Comparison of ENCODE assay signal across 8 cellular contexts in the genomic region with DNA sequence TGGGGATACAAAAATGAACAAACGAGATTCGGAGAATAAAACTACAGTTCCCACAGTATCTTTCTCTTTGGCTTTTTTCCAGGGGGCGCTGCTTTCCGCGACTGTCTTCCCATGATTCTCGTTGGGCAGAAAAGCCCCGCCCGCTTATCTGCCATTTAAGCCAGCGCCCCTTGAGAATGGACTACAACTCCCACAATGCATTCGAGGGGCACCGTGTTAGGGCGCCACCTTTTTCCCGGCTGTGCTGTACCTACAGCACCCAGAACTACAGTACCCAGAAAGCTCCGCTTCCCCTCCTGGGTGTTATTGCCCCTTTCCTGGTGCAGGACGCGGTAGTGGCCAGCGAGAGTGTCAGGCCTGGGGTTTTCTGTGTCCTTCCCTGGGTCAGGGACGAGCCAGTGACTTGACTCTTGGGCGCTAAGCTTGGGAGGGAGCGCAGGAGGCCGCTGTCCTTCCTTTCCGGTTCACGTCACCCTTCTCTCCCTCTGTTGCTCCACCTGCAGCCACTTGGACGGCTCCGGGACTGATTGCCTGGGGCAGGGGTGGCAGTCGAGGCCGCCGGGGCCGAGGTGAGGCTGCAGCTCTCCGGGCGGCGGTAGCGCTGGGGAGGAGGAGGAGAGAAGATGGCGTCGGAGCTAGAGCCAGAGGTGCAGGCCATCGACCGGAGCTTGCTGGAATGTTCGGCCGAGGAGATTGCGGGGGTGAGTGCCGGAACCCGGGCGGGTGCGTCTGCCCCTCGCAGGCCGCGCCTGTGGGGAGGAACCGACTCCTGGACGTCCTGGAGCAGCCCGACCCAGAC. TPM values are rescaled to one million over a fixed set of nuclear protein-coding genes. Genes with fewer than 3 reads are reported as not detected.
A peak's percentile ranks its signal among the peaks of the same experiment; 100 is the strongest.
DNase-seq lines count a peak whose midpoint lies in the region; ATAC-seq, FAIRE-seq and TF ChIP-seq lines count a peak whose summit lies in the region.

A gene (plus strand): TSS at position 333 of the 799 bp plus-strand sequence. CDS start 291 bp downstream, at position 624.

- peaks cover 33 to 35% of the 10 kb centered on the region in 2 donors for H3K4me1 Mint-ChIP-seq in natural killer cell

- intact Hi-C loops in natural killer cell (cut with micrococcal nuclease): no loop called here

- TF ChIP-seq POLR2A in H54 (IDR thresholded peaks at IDR 0.05; ENCODE audit: low read depth, low read length): peak; percentile 87
- peak; percentile 86 for TF ChIP-seq POLR2A in Raji (IDR thresholded peaks at IDR 0.05; ENCODE audit: insufficient read depth, low read depth, low read length)

- H3K9ac ChIP-seq in ES-I3 (ENCODE audit: low read depth, low read length): peak within 1 kb of the TSS; percentile 83
- peak within 1 kb of the TSS; percentile 88 for H3K9ac ChIP-seq in Loucy (ENCODE audit: low read depth, low read length, poor library complexity, severe bottlenecking)

- no peaks in the 10 kb centered on the region for H3K27me3 ChIP-seq in Loucy (ENCODE audit: insufficient read depth, low read length, poor library complexity, severe bottlenecking)

- no peaks in the 10 kb centered on the region for H3K9me3 Mint-ChIP-seq in natural killer cell

- peak; percentile 95 for FAIRE-seq in H54 (lab: Jason Lieb, UNC)

- H3K9me3 ChIP-seq in ES-I3 (ENCODE audit: control insufficient read depth, insufficient read depth, low read length): no peaks in the 10 kb centered on the region
- H3K9me3 ChIP-seq in Loucy (ENCODE audit: insufficient read depth, low read depth, low read length): no peaks in the 10 kb centered on the region

- no peaks in the 10 kb centered on the region for H3K9me2 ChIP-seq in Loucy (replicated peaks; ENCODE audit: low read depth, low read length)

- no peaks in the 10 kb centered on the region for H3F3A ChIP-seq in Loucy (ENCODE audit: low read depth)

- H3K4me3 ChIP-seq in Loucy (ENCODE audit: low read length, poor library complexity, severe bottlenecking): peak within 1 kb of the TSS; percentile 79

- H3K36me3 Mint-ChIP-seq in natural killer cell: no peaks in the 10 kb centered on the region

- no peaks in the 10 kb centered on the region for H3K36me3 ChIP-seq in ES-I3 (ENCODE audit: insufficient read depth, low read length)
- no peaks in the 10 kb centered on the region for H3K36me3 ChIP-seq in Loucy (ENCODE audit: insufficient read depth, low read length)

- H2AFZ ChIP-seq in Loucy (ENCODE audit: low read length): peak within 1 kb of the TSS; percentile 83

- peak within 1 kb of the TSS; percentile 99 for H3K4me2 ChIP-seq in Loucy (ENCODE audit: low read depth, low read length, poor library complexity, severe bottlenecking)

- peaks cover 15% of the 10 kb centered on the region for H4K20me1 ChIP-seq in Loucy (ENCODE audit: insufficient read depth, low read length, poor library complexity, severe bottlenecking)

- DNase-seq in H54 (ENCODE audit: insufficient read length, low spot score) (peak; percentile 84), fibroblast of peridontal ligament (ENCODE audit: extremely low read depth) (peak; percentile 99), natural killer cell (peak; percentile 61)
- peak; percentile 89 for DNase-seq in activated T-helper 9 cell treated with anti-CD3 and anti-CD28 coated beads, Interleukin-2, amount 50 U/mL, for 16 hours (ENCODE audit: low read depth)
- peak; percentile 93 for DNase-seq in stimulated activated naive CD4-positive, alpha-beta T cell treated with Interleukin-2 at 50 U/mL for 16 hours (lab: John Stamatoyannopoulos, UW)

- H3K4me3 Mint-ChIP-seq in natural killer cell: peak within 1 kb of the TSS; percentile 91

- H3K4me1 ChIP-seq in ES-I3 (ENCODE audit: insufficient read depth, low read length) (no peaks in the 10 kb centered on the region), Loucy (ENCODE audit: insufficient read depth, low read length, poor library complexity, severe bottlenecking) (peaks cover 25% of the 10 kb centered on the region)

- H3K27ac Mint-ChIP-seq in natural killer cell: peak within 1 kb of the TSS; percentile 87 to 93

- peaks cover 0 to 3% of the 10 kb centered on the region in 2 donors for H3K27me3 Mint-ChIP-seq in natural killer cell (ENCODE audit: low read depth in 2 of 2)

- peaks cover 49% of the 10 kb centered on the region for H3K79me2 ChIP-seq in Loucy (ENCODE audit: insufficient read depth, low read length)

- ATAC-seq in natural killer cell: peak; percentile 86 to 96 (median 94)

- TF ChIP-seq CTCF in Loucy (conservative IDR thresholded peaks at IDR 0.05; ENCODE audit: low read length): peak; percentile 33; the same call in 1 of the 2 replicates
- no peak for TF ChIP-seq CTCF in natural killer cell (IDR thresholded peaks at IDR 0.05)

RNA-seq across cellular contexts. Expression of the gene that starts here (rescaled TPM):
- 10 to 100 TPM; 44.9 to 57.3 (median 53.2) TPM for total RNA-seq in natural killer cell

Comparison
In these comparisons a context has a peak if more than half of its experiments do, and no peak if none do; other contexts are left out.
1. Peak in every context shown above with its lines: DNase-seq, ATAC-seq and H3K4me3 ChIP-seq.